9 cellular contexts compared by ENCODE assay signal in the genomic region with DNA sequence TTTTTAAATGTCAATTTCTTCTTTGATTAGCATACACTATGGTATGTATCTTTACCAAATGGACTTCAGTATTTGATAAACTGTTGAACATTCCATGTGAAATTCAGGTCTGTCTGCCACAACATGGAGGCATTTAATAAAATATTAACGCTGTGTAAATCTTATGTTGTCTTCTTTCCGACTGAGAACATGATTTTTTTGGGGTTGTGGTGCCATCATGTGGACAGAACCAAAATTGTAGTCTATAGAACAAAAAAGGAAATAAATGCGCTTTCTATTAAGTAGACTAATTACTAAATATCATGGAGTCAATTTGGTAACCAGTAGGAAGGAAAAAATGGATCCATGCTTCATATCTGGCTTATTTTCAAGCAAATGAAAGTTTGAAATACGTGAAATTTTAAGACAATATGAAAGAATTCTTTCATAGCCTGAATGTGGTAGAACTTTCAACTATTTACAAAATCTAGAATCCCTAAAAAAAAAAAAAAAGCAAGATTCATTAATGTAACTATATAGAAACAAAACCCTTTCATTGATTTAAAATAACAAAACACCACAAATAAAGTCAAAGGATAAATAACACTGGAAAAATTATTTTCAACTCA. TPM values are rescaled to one million over a fixed set of nuclear protein-coding genes. Genes with fewer than 3 reads are reported as not detected.
DNase-seq lines count a peak whose midpoint lies in the region; ATAC-seq and TF ChIP-seq lines count a peak whose summit lies in the region.
"Had no signal": no experiment of that assay in that cellular context is flagged by ENCODE, and none has a peak within 500 bp of the region (broad histone marks: within the 10 kb centered on the region; RNA-seq: fewer than 3 reads in every experiment).

No MANE protein-coding gene starts in this region.

- in situ Hi-C loops in GM23248 (cut with MboI) (loop anchor here (5.0 to 25.0 kb wide), 5 partner anchors 678 to 1550 kb away; partner anchors contain the start of gene SETD9), mammary epithelial cell (cut with MboI; ENCODE audit: low sequenced_read_pairs in 2 of 2) (loop anchor here (5.0 to 10.0 kb wide), 4 partner anchors 575 to 1168 kb away; no protein-coding TSS in a partner anchor)

- H4K20me1 ChIP-seq in GM23248 (ENCODE audit: insufficient read depth), result no peaks in the 10 kb centered on the region
- peaks cover 4% of the 10 kb centered on the region for H4K20me1 ChIP-seq in mammary epithelial cell (ENCODE audit: insufficient read depth, low read length)

- H3K9me3 ChIP-seq in Caco-2, result no peaks in the 10 kb centered on the region
- no peaks in the 10 kb centered on the region for H3K9me3 ChIP-seq in GM23248 (ENCODE audit: low read depth)
- no peaks in the 10 kb centered on the region for H3K9me3 ChIP-seq in Peyer's patch
- no peaks in the 10 kb centered on the region for H3K9me3 ChIP-seq in mammary epithelial cell (replicated peaks; ENCODE audit: insufficient read depth, low read length)
- H3K9me3 ChIP-seq in right lobe of liver, result no peaks in the 10 kb centered on the region

- POLR2A ChIA-PET in Caco-2 (lab: Charles Lee), result no interaction called here

- H3K36me3 Mint-ChIP-seq in Caco-2 (ENCODE audit: insufficient read depth, unreplicated experiment), result peaks cover 27% of the 10 kb centered on the region
- peaks cover 20% of the 10 kb centered on the region for H3K36me3 Mint-ChIP-seq in type B pancreatic cell
- H3K36me3 Mint-ChIP-seq: activated naive CD4-positive, alpha-beta T cell treated with anti-CD3 and anti-CD28 coated beads, Interleukin-2, amount 50 U/mL, for 24 hours had no signal

- CTCF ChIA-PET in Caco-2 (lab: Charles Lee) (interaction anchor here (0.7 to 3.2 kb wide), 4 partner anchors 575 to 1165 kb away, joined by 3 to 33 read pairs (median 4); no protein-coding TSS in a partner anchor), mammary epithelial cell (lab: Charles Lee; ENCODE audit: low non-redundant PET) (interaction anchor here (0.7 kb wide), 1 partner anchor 810 kb away, joined by 21 read pairs; no protein-coding TSS in a partner anchor)

- H3K9ac ChIP-seq in GM23248 (no peak overlapping the region), mammary epithelial cell (ENCODE audit: insufficient read depth, low read length) (no peak overlapping the region)

- H3F3A ChIP-seq in GM23248 (ENCODE audit: insufficient read depth), result 0 out of 2 replicates have a peak, but pooled peaks cover 6% of the 10 kb centered on the region

- 3% methylated on average over 4 of the region's 4 CpGs for WGBS in GM23248 (ENCODE audit: low coverage in 1 of 2, low lambda C conversion rate in 2 of 2, missing lambda C conversion rate in 2 of 2), 2 experiments
- 1% methylated on average over 4 of the region's 4 CpGs for WGBS in mammary epithelial cell (ENCODE audit: low coverage, missing lambda C conversion rate)
- WGBS in right lobe of liver (ENCODE audit: insufficient coverage, low coverage, low lambda C conversion rate, missing lambda C conversion rate), result 4% methylated on average over 4 of the region's 4 CpGs

- peaks cover 17% of the 10 kb centered on the region for H3K4me1 ChIP-seq in Caco-2
- peaks cover 11% of the 10 kb centered on the region for H3K4me1 ChIP-seq in GM23248 (ENCODE audit: insufficient read depth)
- no peaks in the 10 kb centered on the region for H3K4me1 ChIP-seq in Peyer's patch
- peaks cover 20% of the 10 kb centered on the region for H3K4me1 ChIP-seq in mammary epithelial cell (ENCODE audit: insufficient read depth, low read length)
- H3K4me1 ChIP-seq in right lobe of liver, result peaks cover 0 to 12% (median 0%) of the 10 kb centered on the region in 4 donors

- H3K27me3 Mint-ChIP-seq in Caco-2 (ENCODE audit: insufficient read depth, unreplicated experiment) (no peaks in the 10 kb centered on the region), type B pancreatic cell (no peaks in the 10 kb centered on the region)
- H3K27me3 Mint-ChIP-seq: activated naive CD4-positive, alpha-beta T cell treated with anti-CD3 and anti-CD28 coated beads, Interleukin-2, amount 50 U/mL, for 24 hours had no signal

- ATAC-seq in right lobe of liver, result peak; percentile 17 to 41 (median 21)
- ATAC-seq in HG03108 (IDR thresholded peaks at IDR 0.05; ENCODE audit: unreplicated experiment), result no peak

- TF ChIP-seq CTCF in Caco-2 (IDR thresholded peaks at IDR 0.05; ENCODE audit: insufficient read depth in 1 of 2, low read depth in 1 of 2, low read length in 1 of 2, severe bottlenecking in 1 of 2, unreplicated experiment in 1 of 2), result peak; percentile 43 to 45
- TF ChIP-seq CTCF in Peyer's patch (IDR thresholded peaks at IDR 0.05), result peak; percentile 38 to 86 (median 77)
- peak; percentile 44 to 51 for TF ChIP-seq CTCF in mammary epithelial cell (conservative IDR thresholded peaks at IDR 0.05 in 1 of 2, IDR thresholded peaks at IDR 0.05 in 1 of 2; ENCODE audit: extremely low read depth in 1 of 2, insufficient read depth in 1 of 2, low read depth in 1 of 2, low read length in 2 of 2)
- peak; percentile 56 to 84 (median 61) for TF ChIP-seq CTCF in right lobe of liver (IDR thresholded peaks at IDR 0.05)
- peak; percentile 87 for TF ChIP-seq CTCF in type B pancreatic cell (conservative IDR thresholded peaks at IDR 0.05)

- H3K27me3 ChIP-seq in Caco-2 (replicated peaks; ENCODE audit: control insufficient read depth, insufficient read depth, low read length) (no peaks in the 10 kb centered on the region), GM23248 (replicated peaks; ENCODE audit: insufficient read depth) (no peaks in the 10 kb centered on the region), Peyer's patch (no peaks in the 10 kb centered on the region), mammary epithelial cell (ENCODE audit: insufficient read depth, low read length) (no peaks in the 10 kb centered on the region), right lobe of liver (no peaks in the 10 kb centered on the region)

- TF ChIP-seq POLR2A in Peyer's patch (IDR thresholded peaks at IDR 0.05) (no peak), right lobe of liver (IDR thresholded peaks at IDR 0.05) (no peak)

- H3K4me2 ChIP-seq in GM23248 (ENCODE audit: unreplicated experiment) (no peak overlapping the region), mammary epithelial cell (ENCODE audit: insufficient read depth, low read depth, low read length) (peak overlapping the region; percentile 55)

- peaks cover 21% of the 10 kb centered on the region for H3K79me2 ChIP-seq in GM23248 (ENCODE audit: insufficient read depth)
- H3K79me2 ChIP-seq in mammary epithelial cell (ENCODE audit: insufficient read depth, low read length), result peaks cover 23% of the 10 kb centered on the region

- H3K4me3 ChIP-seq in Caco-2 (ENCODE audit: low read depth, low read length), result no peak overlapping the region
- no peak overlapping the region for H3K4me3 ChIP-seq in GM23248
- H3K4me3 ChIP-seq in Peyer's patch, result no peak overlapping the region
- H3K4me3 ChIP-seq in mammary epithelial cell (replicated peaks in 1 of 3; ENCODE audit: insufficient read depth in 1 of 3, low read depth in 2 of 3, low read length in 3 of 3), result no peak overlapping the region
- H3K4me3 ChIP-seq in right lobe of liver, result peak overlapping the region in 1 of 3 donors; percentile 11

- H3K9me2 ChIP-seq in GM23248 (ENCODE audit: insufficient read depth), result no peaks in the 10 kb centered on the region

- no peak overlapping the region for H3K27ac Mint-ChIP-seq in Caco-2 (ENCODE audit: unreplicated experiment)
- H3K27ac Mint-ChIP-seq in type B pancreatic cell, result peak overlapping the region; percentile 88
- H3K27ac Mint-ChIP-seq: activated naive CD4-positive, alpha-beta T cell treated with anti-CD3 and anti-CD28 coated beads, Interleukin-2, amount 50 U/mL, for 24 hours had no signal

- DNase-seq in Caco-2 (peak in 1 of 2 experiments; percentile 67), GM23248 (peak; percentile 70), Peyer's patch (peak in 1 of 3 donors; percentile 61), mammary epithelial cell (peak; percentile 63), right lobe of liver (no peak), type B pancreatic cell (ENCODE audit: extremely low spot score, unreplicated experiment) (no peak), cardiac septum (ENCODE audit: low spot score) (no peak)

- dilution Hi-C loops in mammary epithelial cell (cut with HindIII; ENCODE audit: low sequenced_read_pairs), result loop anchor here (25.0 kb wide), 2 partner anchors 575 to 650 kb away; no protein-coding TSS in a partner anchor

- H3K27ac ChIP-seq in GM23248 (no peak overlapping the region), Peyer's patch (peak overlapping the region in 2 of 4 donors; percentile 57 to 76), mammary epithelial cell (ENCODE audit: insufficient read depth, low read depth, low read length) (peak overlapping the region; percentile 57), right lobe of liver (peak overlapping the region; percentile 98 to 100 (median 99))

- intact Hi-C loops in Caco-2 (cut with micrococcal nuclease; ENCODE audit: unreplicated experiment), result loop anchor here (1.0 to 10.0 kb wide), 8 partner anchors 120 to 1558 kb away; partner anchors contain the start of gene SETD9
- intact Hi-C loops in mammary epithelial cell (cut with micrococcal nuclease), result loop anchor here (1.0 to 5.0 kb wide), 2 partner anchors 1164 to 1560 kb away; no protein-coding TSS in a partner anchor
- intact Hi-C loops in right lobe of liver (cut with DNase I), result loop anchor here (10.0 kb wide), 2 partner anchors 958 to 1158 kb away; no protein-coding TSS in a partner anchor
- intact Hi-C loops in cardiac septum (cut with DNase I), result loop anchor here (5.0 to 10.0 kb wide), 2 partner anchors 445 to 1558 kb away; partner anchors contain the start of gene SETD9

- peaks cover 24% of the 10 kb centered on the region for H3K4me1 Mint-ChIP-seq in Caco-2 (ENCODE audit: low read depth, unreplicated experiment)
- H3K4me1 Mint-ChIP-seq in type B pancreatic cell (ENCODE audit: unreplicated experiment), result peaks cover 19% of the 10 kb centered on the region

- H3K4me3 Mint-ChIP-seq in Caco-2 (ENCODE audit: unreplicated experiment) (peak overlapping the region; percentile 56), type B pancreatic cell (peak overlapping the region; percentile 55)
- H3K4me3 Mint-ChIP-seq: activated naive CD4-positive, alpha-beta T cell treated with anti-CD3 and anti-CD28 coated beads, Interleukin-2, amount 50 U/mL, for 24 hours had no signal

- H3K36me3 ChIP-seq in Caco-2 (ENCODE audit: control insufficient read depth, insufficient read depth, low read length) (no peaks in the 10 kb centered on the region), GM23248 (ENCODE audit: low read depth) (peaks cover 9% of the 10 kb centered on the region), Peyer's patch (no peaks in the 10 kb centered on the region), mammary epithelial cell (ENCODE audit: insufficient read depth, low read length) (peaks cover 7% of the 10 kb centered on the region), right lobe of liver (peaks cover 0 to under 1% (median 0%) of the 10 kb centered on the region in 4 donors)

- H3K9me3 Mint-ChIP-seq in Caco-2 (ENCODE audit: unreplicated experiment) (no peaks in the 10 kb centered on the region), type B pancreatic cell (no peaks in the 10 kb centered on the region)
- H3K9me3 Mint-ChIP-seq: activated naive CD4-positive, alpha-beta T cell treated with anti-CD3 and anti-CD28 coated beads, Interleukin-2, amount 50 U/mL, for 24 hours had no signal

- BruUV-seq in Caco-2 (replicated peaks; lab: Mats Ljungman, UMichigan), result no TSS peak
- no TSS peak for BruUV-seq in mammary epithelial cell (replicated peaks; lab: Mats Ljungman, UMichigan)

- H2AFZ ChIP-seq in GM23248 (0 out of 2 replicates have a peak overlapping the region, but pooled peaks have one; percentile 41), mammary epithelial cell (ENCODE audit: low read depth, low read length) (no peak overlapping the region)

RNA-seq across cellular contexts. Expression of gene PLK2, which starts 2.8 kb away (rescaled TPM):
- total RNA-seq in Caco-2 (2022) (31.9 and 39.2 TPM in 2 replicates), Peyer's patch (10 to 100 TPM; 31.6 to 61.1 (median 43.6) TPM), mammary epithelial cell (100 to 1,000 TPM; 336 to 534 TPM), right lobe of liver (10 to 100 TPM in 5 of 6 experiments, 1 to 10 TPM in 1; 9.3 to 54.7 (median 22.8) TPM), type B pancreatic cell (ENCODE audit: low replicate concordance) (307 and 460 TPM in 2 replicates), cardiac septum (117 TPM)
- 92.3 and 122 TPM in 2 replicates for total RNA-seq in GM23248 (2014; rRNA removed; shearing (Covaris generic))
- polyA plus RNA-seq in GM23248 (2016; fragmentation: Nextera tagmentation; extraction: Ambion mirVana) (43.8 and 45.2 TPM in 2 replicates), mammary epithelial cell (73.2 TPM)
- polyA minus RNA-seq in mammary epithelial cell, result 301 TPM

RNA-seq across cellular contexts. Expression of gene GAPT, which starts 28.5 kb away (rescaled TPM):
- total RNA-seq in Caco-2 (2022) (not detected in 2 replicates), Peyer's patch (10 to 100 TPM in 1 of 4 donors, under 1 TPM in 2, not detected in 1; 0.57 to 18.2 (median 0.67) TPM), mammary epithelial cell (not detected), right lobe of liver (under 1 TPM in 4 of 6 experiments, not detected in 2; 0.07 to 0.74 (median 0.29) TPM), type B pancreatic cell (ENCODE audit: low replicate concordance) (not detected in 2 replicates), cardiac septum (0.27 TPM)
- not detected in 2 replicates for total RNA-seq in GM23248 (2014; rRNA removed; shearing (Covaris generic))
- polyA plus RNA-seq in GM23248 (2016; fragmentation: Nextera tagmentation; extraction: Ambion mirVana) (not detected in 2 replicates), mammary epithelial cell (not detected)
- polyA minus RNA-seq in mammary epithelial cell, result not detected

Comparison
In these comparisons a context has a peak if more than half of its experiments do, and no peak if none do; other contexts are left out.
1. DNase-seq: peak in GM23248 (single experiment) and mammary epithelial cell (single experiment); none in right lobe of liver (0 of 3), type B pancreatic cell (single experiment) and cardiac septum (single experiment).
2. Peak in every context shown above with its lines, with median percentiles within 50 percentile points of each other: CTCF ChIP-seq.